8 cellular contexts compared by ENCODE assay signal in the genomic region with DNA sequence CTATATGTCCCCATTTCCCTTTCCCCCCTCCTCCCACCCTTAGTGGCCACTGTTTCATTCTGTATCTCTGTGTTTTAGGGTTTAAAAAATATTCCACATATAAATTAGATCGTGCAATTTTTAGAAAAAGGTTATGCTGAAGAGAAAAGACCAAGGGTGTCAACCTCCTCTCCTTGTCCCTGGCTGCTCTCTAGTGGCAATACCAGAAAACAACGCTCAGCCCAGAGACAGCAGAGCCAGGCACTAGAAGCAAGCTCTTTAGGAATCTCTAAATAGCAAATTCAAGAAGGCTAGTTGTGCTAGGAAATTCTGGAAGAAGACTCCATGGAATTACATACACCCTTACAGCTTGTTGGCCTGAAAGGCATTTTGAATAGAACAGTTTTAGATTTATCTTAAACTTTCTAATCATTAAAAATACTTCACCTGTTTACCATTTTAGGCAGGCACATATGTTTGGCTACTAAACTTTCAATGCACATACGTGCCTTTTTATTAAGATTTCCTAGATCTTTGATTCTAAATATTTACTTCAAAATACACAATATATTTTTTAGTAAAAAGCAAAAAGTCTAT. TPM values are rescaled to one million over a fixed set of nuclear protein-coding genes. Genes with fewer than 3 reads are reported as not detected.
A peak's percentile ranks its signal among the peaks of the same experiment; 100 is the strongest.
DNase-seq lines count a peak whose midpoint lies in the region; ATAC-seq, FAIRE-seq and TF ChIP-seq lines count a peak whose summit lies in the region.

No MANE protein-coding gene starts in this region.

- H3K36me3 ChIP-seq in hepatocyte (replicated peaks; ENCODE audit: insufficient read depth, low read depth) (no peaks in the 10 kb centered on the region), spleen (no peaks in the 10 kb centered on the region)

- no peaks in the 10 kb centered on the region for H3K4me1 ChIP-seq in hepatocyte (ENCODE audit: insufficient read depth)
- peaks cover 0 to 8% (median 0%) of the 10 kb centered on the region in 6 donors for H3K4me1 ChIP-seq in spleen

- 42% methylated on average over 3 of the region's 3 CpGs for WGBS in hepatocyte (ENCODE audit: low lambda C conversion rate, missing lambda C conversion rate)
- WGBS in spleen, 5 donors = 26 to 40% (median 32%) methylated on average over 3 of the region's 3 CpGs

- no peak overlapping the region for H3K4me3 ChIP-seq in hepatocyte
- no peak overlapping the region for H3K4me3 ChIP-seq in spleen

- TF ChIP-seq POLR2A in GM12892 (IDR thresholded peaks at IDR 0.05; ENCODE audit: low read depth, low read length) = no peak
- TF ChIP-seq POLR2A in spleen (IDR thresholded peaks at IDR 0.05) = no peak

- H3K27ac ChIP-seq in hepatocyte (no peak overlapping the region), spleen (no peak overlapping the region)

- FAIRE-seq in GM12892 (lab: Jason Lieb, UNC) = peak; percentile 14

- no peaks in the 10 kb centered on the region for H3K79me2 ChIP-seq in hepatocyte

- H3K4me2 ChIP-seq in hepatocyte = no peak overlapping the region

- intact Hi-C loops in spleen (cut with DNase I; ENCODE audit: low total_unique reads) = no loop called here

- no peaks in the 10 kb centered on the region for H4K20me1 ChIP-seq in hepatocyte (ENCODE audit: insufficient read depth, poor library complexity, severe bottlenecking)

- peak; percentile 76 for TF ChIP-seq CTCF in hepatocyte (IDR thresholded peaks at IDR 0.05; ENCODE audit: poor library complexity)
- peak in 8 of 11 experiments; percentile 32 to 58 (median 44) for TF ChIP-seq CTCF in spleen (IDR thresholded peaks at IDR 0.05 in 8 of 11, conservative IDR thresholded peaks at IDR 0.05 in 3 of 11)

- H3K9me3 ChIP-seq in hepatocyte (ENCODE audit: low read depth) (no peaks in the 10 kb centered on the region), spleen (no peaks in the 10 kb centered on the region)

- ATAC-seq in HG02938 (IDR thresholded peaks at IDR 0.05; ENCODE audit: unreplicated experiment) = peak; percentile 92
- no peak for ATAC-seq in HG02840 (IDR thresholded peaks at IDR 0.05; ENCODE audit: low FRiP score, unreplicated experiment)

- H2AFZ ChIP-seq in hepatocyte = no peak overlapping the region

- H3K27me3 ChIP-seq in hepatocyte (no peaks in the 10 kb centered on the region), spleen (replicated peaks in 1 of 7) (no peaks in the 10 kb centered on the region)

- peak; percentile 47 to 49 for DNase-seq in AML-193 (lab: John Stamatoyannopoulos, UW)
- peak; percentile 25 for DNase-seq in GM12892 (ENCODE audit: insufficient read length)
- DNase-seq in NCI-H460 (ENCODE audit: extremely low read depth, low read depth) = peak; percentile 68
- DNase-seq in amygdala (lab: John Stamatoyannopoulos, UW) = peak in 47 of 56 donors; percentile 3 to 80 (median 37)
- peak; percentile 67 for DNase-seq in hepatocyte (ENCODE audit: low spot score)
- no peak for DNase-seq in spleen

- H3K9me2 ChIP-seq in hepatocyte (replicated peaks; ENCODE audit: insufficient read depth) = no peaks in the 10 kb centered on the region

RNA-seq across cellular contexts. Expression of gene RASGRP3, which starts 35.1 kb away (rescaled TPM):
- polyA plus RNA-seq in GM12892 (2012; ENCODE audit: missing spikeins) = 158 TPM
- not detected in 2 replicates for total RNA-seq in NCI-H460 (2014; rRNA removed; shearing (Covaris generic))
- 0.38 TPM in 1 of 2 replicates, not detected in the other for polyA plus RNA-seq in NCI-H460 (2014; cell fraction: nucleus; rRNA removed)
- total RNA-seq in hepatocyte = 5.9 and 8.6 TPM in 2 replicates
- polyA plus RNA-seq in hepatocyte = 1.7 TPM in 2 replicates
- 10 to 100 TPM; 38.7 to 68.1 (median 48.7) TPM for total RNA-seq in spleen
- 10 to 100 TPM; 13.2 to 15.9 (median 14.0) TPM for polyA plus RNA-seq in spleen
